ENCODE assay signal across 24 cellular contexts in the genomic region with DNA sequence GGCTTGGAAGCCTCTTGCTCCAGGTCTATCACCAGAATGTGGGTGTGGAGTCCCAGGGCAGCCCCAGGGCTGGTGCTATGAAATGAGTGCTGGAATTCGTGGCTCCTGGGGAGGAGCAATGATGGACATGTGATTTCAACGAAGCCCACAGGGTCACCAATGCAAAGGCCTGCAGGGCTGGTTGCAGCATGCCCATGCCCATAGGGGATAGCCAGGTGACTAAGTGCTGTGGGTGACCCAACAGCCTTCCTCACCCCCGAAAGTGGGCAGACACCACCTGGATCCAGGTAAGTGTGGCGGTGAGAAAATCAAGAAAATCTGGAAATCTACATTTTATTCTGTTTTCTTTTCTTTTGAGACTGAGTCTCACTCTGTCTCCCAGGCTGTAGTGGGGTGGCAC.
"Had no signal": no experiment of that assay in that cellular context is flagged by ENCODE, and none has a peak within 500 bp of the region (broad histone marks: within the 10 kb centered on the region; RNA-seq: fewer than 3 reads in every experiment).

No MANE protein-coding gene starts in this region.

- DNase-seq: Kasumi-1, MM.1S, NCI-H1048, NCI-H1105, NCI-H1417, NCI-H1436 treated with DMSO at 0.1 percent for 48 hours, NCI-H1694 treated with DMSO at 0.1 percent for 48 hours, NCI-H1930, NCI-H2081, NCI-H2107, NCI-H226, NCI-H446, NCI-H510A, NCI-H524 treated with DMSO at 0.1 percent for 48 hours, NCI-H69, NCI-H774, Right ventricle myocardium superior, RPMI8226, SIG-M5 had no signal

- H3K4me3 Mint-ChIP-seq: IgD-negative memory B cell had no signal

- H3K4me2 ChIP-seq: KMS-11 had no signal

- H3K36me3 ChIP-seq: SJSA1 had no signal

- H3K27me3 Mint-ChIP-seq: IgD-negative memory B cell had no signal

- H3K27ac ChIP-seq: KMS-11, SJSA1, SK-N-MC had no signal

- H3K27ac Mint-ChIP-seq: IgD-negative memory B cell had no signal

- H3K4me1 Mint-ChIP-seq: IgD-negative memory B cell had no signal

- H3K4me3 ChIP-seq: K562, SJSA1, SK-N-MC had no signal

- H3K9me3 ChIP-seq: SJSA1 had no signal

- H3K36me3 Mint-ChIP-seq: IgD-negative memory B cell had no signal

- H3K4me1 ChIP-seq: SJSA1 had no signal

- H3K27me3 ChIP-seq: SJSA1 had no signal

- ATAC-seq: K562 had no signal
